36 cellular contexts compared by ENCODE assay signal in the genomic region with DNA sequence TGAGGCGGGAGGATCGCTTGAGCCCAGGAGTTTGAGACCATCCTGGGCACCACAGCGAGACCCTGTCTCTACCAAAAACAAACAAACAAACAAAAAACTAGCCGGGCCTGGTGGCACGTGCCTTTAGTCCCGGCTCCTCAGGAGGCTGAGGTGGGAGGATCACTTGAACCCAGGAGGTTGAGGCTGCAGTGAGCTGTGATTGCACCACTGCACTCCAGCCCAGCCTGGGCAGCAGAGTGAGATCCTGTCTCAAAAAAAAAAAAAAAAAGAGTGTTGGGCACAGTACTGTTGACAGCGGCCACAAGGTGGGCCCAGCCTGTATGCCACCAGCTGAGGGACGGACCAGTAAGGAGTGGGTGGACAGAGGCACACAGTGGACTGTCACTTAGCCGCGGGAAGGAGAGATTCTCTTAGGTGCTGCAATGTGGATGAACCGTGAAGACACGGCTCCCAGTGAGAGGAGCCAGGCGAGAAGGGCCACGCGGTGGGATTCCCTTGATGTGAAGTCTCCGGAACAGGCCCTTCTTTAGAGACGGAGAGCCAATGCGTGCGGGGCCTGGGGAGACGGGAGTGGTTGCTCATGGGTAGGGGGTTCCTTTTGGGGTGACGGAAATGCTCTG. TPM values are rescaled to one million over a fixed set of nuclear protein-coding genes. Genes with fewer than 3 reads are reported as not detected.
DNase-seq lines count a peak whose midpoint lies in the region; ATAC-seq, FAIRE-seq and TF ChIP-seq lines count a peak whose summit lies in the region.
"Had no signal": no experiment of that assay in that cellular context is flagged by ENCODE, and none has a peak within 500 bp of the region (broad histone marks: within the 10 kb centered on the region; RNA-seq: fewer than 3 reads in every experiment).

No MANE protein-coding gene starts in this region.

- POLR2A ChIA-PET in HepG2 (lab: Yijun Ruan, JAX): interaction anchor here (0.8 kb wide), 1 partner anchor 22 kb away, joined by 3 read pairs; no protein-coding TSS in a partner anchor

- peaks cover 28 to 60% of the 10 kb centered on the region in 2 experiments; a peak in 4 of 5 replicates for H3K36me3 ChIP-seq in HepG2 (replicated peaks in 1 of 2; ENCODE audit: control insufficient read depth in 1 of 2, insufficient read depth in 2 of 2, low read length in 2 of 2)
- H3K36me3 ChIP-seq in right lobe of liver: peaks cover 0 to 5% (median 0%) of the 10 kb centered on the region in 4 donors
- H3K36me3 ChIP-seq in RWPE2 (ENCODE audit: low read depth): no peaks in the 10 kb centered on the region
- peaks cover 19% of the 10 kb centered on the region for H3K36me3 ChIP-seq in endodermal cell (ENCODE audit: control insufficient read depth, insufficient read depth, low read length)
- H3K36me3 ChIP-seq in GM23248 (ENCODE audit: low read depth): no peaks in the 10 kb centered on the region
- H3K36me3 ChIP-seq: MG63 had no signal

- H3K27ac Mint-ChIP-seq in endodermal cell: peak overlapping the region; percentile 48
- peak overlapping the region; percentile 75 for H3K27ac Mint-ChIP-seq in stimulated activated naive B cell treated with anti-CD40 and anti-IgM and Interleukin-4, amounts not matched to agents 10 μg/mL and 1 μg/mL and 100 μg/mL, for 72 hours
- H3K27ac Mint-ChIP-seq in stimulated activated naive CD8-positive, alpha-beta T cell treated with anti-CD3 and anti-CD28 coated beads, Interleukin-15, amount 100 ng/mL, for 72 hours: peak overlapping the region in 1 of 2 donors; percentile 84
- H3K27ac Mint-ChIP-seq: activated CD4-positive, alpha-beta memory T cell treated with anti-CD3 and anti-CD28 coated beads, Interleukin-2, amount 10 ng/mL, durations not matched to agents 7 days and 5 days; activated naive CD8-positive, alpha-beta T cell treated with anti-CD3 and anti-CD28 coated beads, Interleukin-2, amount 10 ng/mL, durations not matched to agents 7 days and 5 days; memory B cell had no signal

- peaks cover 24% of the 10 kb centered on the region for H3K36me3 Mint-ChIP-seq in endodermal cell (ENCODE audit: low read depth)
- peaks cover 10 to 17% of the 10 kb centered on the region in 2 donors for H3K36me3 Mint-ChIP-seq in stimulated activated naive B cell treated with anti-CD40 and anti-IgM and Interleukin-4, amounts not matched to agents 10 μg/mL and 1 μg/mL and 100 μg/mL, for 72 hours
- H3K36me3 Mint-ChIP-seq: activated naive CD8-positive, alpha-beta T cell treated with anti-CD3 and anti-CD28 coated beads, Interleukin-2, amount 10 ng/mL, durations not matched to agents 7 days and 5 days had no signal

- H3K4me1 ChIP-seq in HepG2 (ENCODE audit: insufficient read depth, low read length): peaks cover 31% of the 10 kb centered on the region
- H3K4me1 ChIP-seq in right lobe of liver: peaks cover 0 to 21% (median 9%) of the 10 kb centered on the region in 4 donors
- H3K4me1 ChIP-seq in RWPE2 (ENCODE audit: insufficient read depth, poor library complexity, severe bottlenecking): peaks cover 12% of the 10 kb centered on the region
- H3K4me1 ChIP-seq in endodermal cell (ENCODE audit: control insufficient read depth, insufficient read depth, low read length): no peaks in the 10 kb centered on the region
- H3K4me1 ChIP-seq in GM23248 (ENCODE audit: insufficient read depth): 0 out of 2 replicates have a peak, but pooled peaks cover 3% of the 10 kb centered on the region

- H3K4me3 Mint-ChIP-seq in endodermal cell: no peak overlapping the region
- H3K4me3 Mint-ChIP-seq in stimulated activated naive B cell treated with anti-CD40 and anti-IgM and Interleukin-4, amounts not matched to agents 10 μg/mL and 1 μg/mL and 100 μg/mL, for 72 hours: no peak overlapping the region
- no peak overlapping the region for H3K4me3 Mint-ChIP-seq in stimulated activated naive CD8-positive, alpha-beta T cell treated with anti-CD3 and anti-CD28 coated beads, Interleukin-15, amount 100 ng/mL, for 72 hours
- H3K4me3 Mint-ChIP-seq: activated CD4-positive, alpha-beta memory T cell treated with anti-CD3 and anti-CD28 coated beads, Interleukin-2, amount 10 ng/mL, durations not matched to agents 7 days and 5 days; activated naive CD8-positive, alpha-beta T cell treated with anti-CD3 and anti-CD28 coated beads, Interleukin-2, amount 10 ng/mL, durations not matched to agents 7 days and 5 days; memory B cell had no signal

- TF ChIP-seq CTCF in HepG2 (CRISPR knock-in tag; IDR thresholded peaks at IDR 0.05): no peak
- TF ChIP-seq CTCF in right lobe of liver (IDR thresholded peaks at IDR 0.05): no peak
- no peak for TF ChIP-seq CTCF in RWPE2 (IDR thresholded peaks at IDR 0.05; ENCODE audit: poor library complexity, severe bottlenecking)
- no peak for TF ChIP-seq CTCF in endodermal cell (conservative IDR thresholded peaks at IDR 0.05)

- peaks cover 43% of the 10 kb centered on the region for H3K79me2 ChIP-seq in HepG2 (ENCODE audit: insufficient read depth, low read length)
- peaks cover 83% of the 10 kb centered on the region for H3K79me2 ChIP-seq in GM23248 (ENCODE audit: insufficient read depth)

- DNase-seq in HepG2 (ENCODE audit: low spot score) (no peak), right lobe of liver (no peak), RWPE2 (ENCODE audit: low spot score) (no peak), endodermal cell (no peak), GM23248 (no peak)
- DNase-seq in stimulated activated naive B cell treated with anti-CD40 and anti-IgM and Interleukin-4, amounts not matched to agents 10 μg/mL and 1 μg/mL and 100 μg/mL, for 72 hours: no peak
- DNase-seq in activated T-cell treated with anti-CD3 and anti-CD28 coated beads, Interleukin-2, amount 50 U/mL, for 1 hour: no peak
- no peak for DNase-seq in stimulated activated naive CD8-positive, alpha-beta T cell treated with anti-CD3 and anti-CD28 coated beads, Interleukin-15, amount 100 ng/mL, for 72 hours
- DNase-seq: activated CD4-positive, alpha-beta memory T cell treated with anti-CD3 and anti-CD28 coated beads, Interleukin-2, amount 10 ng/mL, durations not matched to agents 7 days and 5 days; activated CD4-positive, alpha-beta T cell treated with anti-CD3 and anti-CD28 coated beads for 1 hour; activated CD8-positive, alpha-beta memory T cell treated with anti-CD3 and anti-CD28 coated beads, Interleukin-2, amount 50 U/mL, for 48 hours; activated naive CD8-positive, alpha-beta T cell treated with anti-CD3 and anti-CD28 coated beads, Interleukin-2, amount 10 ng/mL, durations not matched to agents 7 days and 5 days; AML-193; DMS79; head of caudate nucleus; islet precursor cell; left lung; MG63; NCI-H1105; NCI-H1930; NCI-H526; NK-92 treated with Interleukin-12 subunit alpha and Interleukin-12 subunit beta, amount 100 ng/mL, for 24 hours; posterior cingulate gyrus; right cardiac atrium; SHP77; stimulated activated CD4-positive, alpha-beta T cell treated with anti-CD3 and anti-CD28 coated beads, Interleukin-1b, Interleukin-23, amount 100 ng/mL, for 48 hours had no signal

- H3K9me3 Mint-ChIP-seq in endodermal cell: no peaks in the 10 kb centered on the region
- no peaks in the 10 kb centered on the region for H3K9me3 Mint-ChIP-seq in stimulated activated naive B cell treated with anti-CD40 and anti-IgM and Interleukin-4, amounts not matched to agents 10 μg/mL and 1 μg/mL and 100 μg/mL, for 72 hours
- H3K9me3 Mint-ChIP-seq in stimulated activated naive CD8-positive, alpha-beta T cell treated with anti-CD3 and anti-CD28 coated beads, Interleukin-15, amount 100 ng/mL, for 72 hours: no peaks in the 10 kb centered on the region
- H3K9me3 Mint-ChIP-seq: activated CD4-positive, alpha-beta memory T cell treated with anti-CD3 and anti-CD28 coated beads, Interleukin-2, amount 10 ng/mL, durations not matched to agents 7 days and 5 days; activated naive CD8-positive, alpha-beta T cell treated with anti-CD3 and anti-CD28 coated beads, Interleukin-2, amount 10 ng/mL, durations not matched to agents 7 days and 5 days; memory B cell had no signal

- TF ChIP-seq RAD21 in HepG2 (CRISPR knock-in tag; IDR thresholded peaks at IDR 0.05): no peak

- H3K4me2 ChIP-seq in HepG2 (ENCODE audit: low read depth, low read length) (no peak overlapping the region), GM23248 (ENCODE audit: unreplicated experiment) (no peak overlapping the region)
- H3K4me2 ChIP-seq: A549, KMS-11 had no signal

- intact Hi-C loops in HepG2 (cut with micrococcal nuclease; ENCODE audit: unreplicated experiment) (no loop called here), right lobe of liver (cut with DNase I) (no loop called here)

- H3K27me3 Mint-ChIP-seq in endodermal cell (ENCODE audit: insufficient read depth): no peaks in the 10 kb centered on the region
- H3K27me3 Mint-ChIP-seq in stimulated activated naive B cell treated with anti-CD40 and anti-IgM and Interleukin-4, amounts not matched to agents 10 μg/mL and 1 μg/mL and 100 μg/mL, for 72 hours: no peaks in the 10 kb centered on the region
- no peaks in the 10 kb centered on the region for H3K27me3 Mint-ChIP-seq in stimulated activated naive CD8-positive, alpha-beta T cell treated with anti-CD3 and anti-CD28 coated beads, Interleukin-15, amount 100 ng/mL, for 72 hours
- H3K27me3 Mint-ChIP-seq: activated CD4-positive, alpha-beta memory T cell treated with anti-CD3 and anti-CD28 coated beads, Interleukin-2, amount 10 ng/mL, durations not matched to agents 7 days and 5 days; activated naive CD8-positive, alpha-beta T cell treated with anti-CD3 and anti-CD28 coated beads, Interleukin-2, amount 10 ng/mL, durations not matched to agents 7 days and 5 days; memory B cell had no signal

- no peaks in the 10 kb centered on the region for H3K9me2 ChIP-seq in GM23248 (ENCODE audit: insufficient read depth)

- H2AFZ ChIP-seq in HepG2 (ENCODE audit: low read length): no peak overlapping the region
- no peak overlapping the region for H2AFZ ChIP-seq in GM23248

- FAIRE-seq in HepG2 (lab: Jason Lieb, UNC): no peak
- FAIRE-seq: A549, G401.6 had no signal

- BruUV-seq in HepG2 (replicated peaks; lab: Mats Ljungman, UMichigan): no TSS peak

- in situ Hi-C loops in HepG2 (cut with HindIII; ENCODE audit: extremely low pct_ligation_motif_present, low pct_unique_long_range_greater_than_20kb): no loop called here
- in situ Hi-C loops in GM23248 (cut with MboI): no loop called here

- peaks cover 5% of the 10 kb centered on the region for H3K4me1 Mint-ChIP-seq in endodermal cell
- H3K4me1 Mint-ChIP-seq in stimulated activated naive B cell treated with anti-CD40 and anti-IgM and Interleukin-4, amounts not matched to agents 10 μg/mL and 1 μg/mL and 100 μg/mL, for 72 hours: peaks cover 15 to 17% of the 10 kb centered on the region in 2 donors
- peaks cover 34% of the 10 kb centered on the region for H3K4me1 Mint-ChIP-seq in stimulated activated naive CD8-positive, alpha-beta T cell treated with anti-CD3 and anti-CD28 coated beads, Interleukin-15, amount 100 ng/mL, for 72 hours

- H3K4me3 ChIP-seq in HepG2 (replicated peaks in 1 of 3; ENCODE audit: insufficient read depth in 1 of 3, low read depth in 2 of 3, low read length in 3 of 3) (no peak overlapping the region), right lobe of liver (no peak overlapping the region), RWPE2 (ENCODE audit: severe bottlenecking) (no peak overlapping the region), endodermal cell (ENCODE audit: low read length) (no peak overlapping the region), GM23248 (no peak overlapping the region)
- H3K4me3 ChIP-seq: A549, ascending aorta, cardiac muscle cell, coronary artery, left lung, MG63, stomach had no signal

- H4K20me1 ChIP-seq in HepG2 (ENCODE audit: insufficient read depth, low read length): peaks cover 89% of the 10 kb centered on the region
- H4K20me1 ChIP-seq in GM23248 (ENCODE audit: insufficient read depth): 0 out of 2 replicates have a peak, but pooled peaks cover 3% of the 10 kb centered on the region

- CTCF ChIA-PET in HepG2 (lab: Yijun Ruan, JAX; ENCODE audit: low intra/inter-chr PET ratio, low total read pairs): no interaction called here

- TF ChIP-seq EP300 in HepG2 (IDR thresholded peaks at IDR 0.05; ENCODE audit: low read depth in 2 of 2, low read length in 2 of 2) (no peak), HepG2 (CRISPR knock-in tag; IDR thresholded peaks at IDR 0.05; ENCODE audit: borderline replicate concordance) (no peak)

- no peak for TF ChIP-seq POLR2A in HepG2 (IDR thresholded peaks at IDR 0.05; ENCODE audit: insufficient read depth in 1 of 2, low read depth in 2 of 2, low read length in 2 of 2)
- TF ChIP-seq POLR2A in right lobe of liver (IDR thresholded peaks at IDR 0.05): no peak

- WGBS in HepG2 (ENCODE audit: low lambda C conversion rate): 93% methylated on average over 21 of the region's 21 CpGs
- 91% methylated on average over 13 of the region's 21 CpGs for WGBS in right lobe of liver (ENCODE audit: insufficient coverage, low coverage, low lambda C conversion rate, missing lambda C conversion rate)
- WGBS in endodermal cell (ENCODE audit: insufficient coverage in 1 of 2, insufficient read length in 1 of 2), 2 experiments: 95 to 97% methylated on average over 17 to 21 of the region's 21 CpGs
- WGBS in GM23248 (ENCODE audit: low coverage in 1 of 2, low lambda C conversion rate in 2 of 2, missing lambda C conversion rate in 2 of 2), 2 experiments: 99% methylated on average over 21 of the region's 21 CpGs

- H3K27ac ChIP-seq in HepG2 (ENCODE audit: extremely low read length, insufficient read depth, low read length) (no peak overlapping the region), right lobe of liver (no peak overlapping the region), RWPE2 (ENCODE audit: poor library complexity, severe bottlenecking) (peak overlapping the region; percentile 23), endodermal cell (ENCODE audit: low read depth, low read length) (no peak overlapping the region), GM23248 (no peak overlapping the region)
- H3K27ac ChIP-seq: A549, ascending aorta, cardiac muscle cell, coronary artery, HL-60, KMS-11, left lung, neutrophil had no signal

- ATAC-seq in HepG2 (no peak), right lobe of liver (no peak), RWPE2 (ENCODE audit: low read depth) (no peak)
- ATAC-seq in stimulated activated naive B cell treated with anti-CD40 and anti-IgM and Interleukin-4, amounts not matched to agents 10 μg/mL and 1 μg/mL and 100 μg/mL, for 72 hours (replicated peaks): no peak
- ATAC-seq in stimulated activated naive CD8-positive, alpha-beta T cell treated with anti-CD3 and anti-CD28 coated beads, Interleukin-15, amount 100 ng/mL, for 72 hours: no peak
- ATAC-seq: A549 had no signal

- H3K9ac ChIP-seq in HepG2 (ENCODE audit: insufficient read depth, low read depth, low read length) (no peak overlapping the region), endodermal cell (ENCODE audit: extremely low read depth, low read length, poor library complexity, severe bottlenecking) (no peak overlapping the region), GM23248 (no peak overlapping the region)
- H3K9ac ChIP-seq: KMS-11 had no signal

- no peaks in the 10 kb centered on the region for H3F3A ChIP-seq in GM23248 (ENCODE audit: insufficient read depth)

- H3K9me3 ChIP-seq in HepG2 (ENCODE audit: low read length) (no peaks in the 10 kb centered on the region), right lobe of liver (no peaks in the 10 kb centered on the region), RWPE2 (ENCODE audit: severe bottlenecking) (no peaks in the 10 kb centered on the region), endodermal cell (ENCODE audit: control insufficient read depth, low read length) (no peaks in the 10 kb centered on the region), GM23248 (ENCODE audit: low read depth) (no peaks in the 10 kb centered on the region)
- H3K9me3 ChIP-seq: A549, ascending aorta, left lung, MG63, neutrophil, stomach had no signal

- no peaks in the 10 kb centered on the region for H3K27me3 ChIP-seq in HepG2 (ENCODE audit: control insufficient read depth in 1 of 2, insufficient read depth in 2 of 2, low read length in 2 of 2)
- no peaks in the 10 kb centered on the region for H3K27me3 ChIP-seq in right lobe of liver
- no peaks in the 10 kb centered on the region for H3K27me3 ChIP-seq in RWPE2 (ENCODE audit: insufficient read depth, poor library complexity, severe bottlenecking)
- no peaks in the 10 kb centered on the region for H3K27me3 ChIP-seq in endodermal cell (ENCODE audit: control insufficient read depth, insufficient read depth, low read length, poor library complexity, severe bottlenecking)
- H3K27me3 ChIP-seq in GM23248 (replicated peaks; ENCODE audit: insufficient read depth): no peaks in the 10 kb centered on the region
- H3K27me3 ChIP-seq: ascending aorta, cardiac muscle cell, left lung, MG63, neutrophil, stomach had no signal

RNA-seq across cellular contexts. Expression of gene GSE1, which starts 31.1 kb away (rescaled TPM):
- total RNA-seq in HepG2 (2016; rRNA removed; fragmentation: Illumina TruSeq; extraction: Trizol) (16.1 and 19.5 TPM in 2 replicates), right lobe of liver (10 to 100 TPM; 30.0 to 48.0 (median 38.8) TPM), endodermal cell (100 to 1,000 TPM; 108 to 128 TPM)
- total RNA-seq in HepG2 (2016; cell fraction: cytosol; rRNA removed; fragmentation: Illumina TruSeq; extraction: Trizol; ENCODE audit: low read depth): 13.0 and 16.7 TPM in 2 replicates
- total RNA-seq in HepG2 (2016; cell fraction: insoluble cytoplasmic fraction; rRNA removed; fragmentation: Illumina TruSeq; extraction: Trizol): 15.4 and 17.4 TPM in 2 replicates
- total RNA-seq in HepG2 (2016; cell fraction: membrane; rRNA removed; fragmentation: Illumina TruSeq; extraction: Trizol): 18.2 and 21.4 TPM in 2 replicates
- total RNA-seq in HepG2 (2016; cell fraction: nucleus; rRNA removed; fragmentation: Illumina TruSeq; extraction: Trizol): 31.6 and 33.0 TPM in 2 replicates
- polyA plus RNA-seq in HepG2 (2011; rRNA removed) (31.2 and 37.7 TPM in 2 replicates), GM23248 (2016; fragmentation: Nextera tagmentation; extraction: Ambion mirVana) (10.6 and 11.6 TPM in 2 replicates)
- polyA plus RNA-seq in HepG2 (2011; cell fraction: cytosol; rRNA removed): 20.9 and 26.7 TPM in 2 replicates
- polyA plus RNA-seq in HepG2 (2011; cell fraction: nucleus; rRNA removed): 132 and 135 TPM in 2 replicates
- 43.5 and 43.7 TPM in 2 replicates for polyA plus RNA-seq in HepG2 (2012)
- 1.4 and 1.7 TPM in 2 replicates for polyA plus RNA-seq in HepG2 (2016; cell fraction: cytosol; fragmentation: Illumina TruSeq; extraction: Trizol; ENCODE audit: low read depth)
- polyA plus RNA-seq in HepG2 (2016; cell fraction: insoluble cytoplasmic fraction; fragmentation: Illumina TruSeq; extraction: Trizol; ENCODE audit: low read depth): 22.8 and 30.2 TPM in 2 replicates
- polyA plus RNA-seq in HepG2 (2016; cell fraction: membrane; fragmentation: Illumina TruSeq; extraction: Trizol; ENCODE audit: low read depth): 4.4 and 5.4 TPM in 2 replicates
- 70.9 and 78.3 TPM in 2 replicates for polyA plus RNA-seq in HepG2 (2016; cell fraction: nucleus; fragmentation: Illumina TruSeq; extraction: Trizol; ENCODE audit: insufficient read depth, low read depth)
- 24.8 and 50.4 TPM in 2 replicates for polyA minus RNA-seq in HepG2 (2011; rRNA and poly(A)+ RNA removed; ENCODE audit: low replicate concordance)
- polyA minus RNA-seq in HepG2 (2011; cell fraction: cytosol; rRNA and poly(A)+ RNA removed): 36.3 and 45.8 TPM in 2 replicates
- 83.8 and 96.8 TPM in 2 replicates for polyA minus RNA-seq in HepG2 (2011; cell fraction: nucleus; rRNA and poly(A)+ RNA removed)
- polyA plus RNA-seq in endodermal cell (2013, experiment 1 of 2): 55.0 TPM
- polyA plus RNA-seq in endodermal cell (2013, experiment 2 of 2): 54.2 TPM
- total RNA-seq in GM23248 (2014; rRNA removed; shearing (Covaris generic)): 35.1 and 46.3 TPM in 2 replicates

RNA-seq across cellular contexts. Expression of gene GINS2, which starts 44.6 kb away (rescaled TPM):
- total RNA-seq in HepG2 (2016; rRNA removed; fragmentation: Illumina TruSeq; extraction: Trizol) (48.3 and 61.7 TPM in 2 replicates), right lobe of liver (1 to 10 TPM in 4 of 6 experiments, under 1 TPM in 2; 0.49 to 4.7 (median 1.3) TPM), endodermal cell (10 to 100 TPM; 32.8 to 42.3 TPM)
- 23.8 and 27.0 TPM in 2 replicates for total RNA-seq in HepG2 (2016; cell fraction: cytosol; rRNA removed; fragmentation: Illumina TruSeq; extraction: Trizol; ENCODE audit: low read depth)
- 48.0 and 66.5 TPM in 2 replicates for total RNA-seq in HepG2 (2016; cell fraction: insoluble cytoplasmic fraction; rRNA removed; fragmentation: Illumina TruSeq; extraction: Trizol)
- 37.7 and 42.3 TPM in 2 replicates for total RNA-seq in HepG2 (2016; cell fraction: membrane; rRNA removed; fragmentation: Illumina TruSeq; extraction: Trizol)
- 23.1 and 24.3 TPM in 2 replicates for total RNA-seq in HepG2 (2016; cell fraction: nucleus; rRNA removed; fragmentation: Illumina TruSeq; extraction: Trizol)
- polyA plus RNA-seq in HepG2 (2011; rRNA removed) (7.7 and 10.6 TPM in 2 replicates), GM23248 (2016; fragmentation: Nextera tagmentation; extraction: Ambion mirVana) (6.5 and 8.9 TPM in 2 replicates)
- polyA plus RNA-seq in HepG2 (2011; cell fraction: cytosol; rRNA removed): 8.9 and 11.0 TPM in 2 replicates
- polyA plus RNA-seq in HepG2 (2011; cell fraction: nucleus; rRNA removed): 3.9 and 4.5 TPM in 2 replicates
- 5.7 and 16.9 TPM in 2 replicates for polyA plus RNA-seq in HepG2 (2012)
- polyA plus RNA-seq in HepG2 (2016; cell fraction: cytosol; fragmentation: Illumina TruSeq; extraction: Trizol; ENCODE audit: low read depth): 28.1 and 34.5 TPM in 2 replicates
- 76.0 and 95.5 TPM in 2 replicates for polyA plus RNA-seq in HepG2 (2016; cell fraction: insoluble cytoplasmic fraction; fragmentation: Illumina TruSeq; extraction: Trizol; ENCODE audit: low read depth)
- 36.4 and 39.0 TPM in 2 replicates for polyA plus RNA-seq in HepG2 (2016; cell fraction: membrane; fragmentation: Illumina TruSeq; extraction: Trizol; ENCODE audit: low read depth)
- 38.9 and 39.5 TPM in 2 replicates for polyA plus RNA-seq in HepG2 (2016; cell fraction: nucleus; fragmentation: Illumina TruSeq; extraction: Trizol; ENCODE audit: insufficient read depth, low read depth)
- 7.2 and 33.6 TPM in 2 replicates for polyA minus RNA-seq in HepG2 (2011; rRNA and poly(A)+ RNA removed; ENCODE audit: low replicate concordance)
- polyA minus RNA-seq in HepG2 (2011; cell fraction: cytosol; rRNA and poly(A)+ RNA removed): 3.9 and 4.1 TPM in 2 replicates
- 4.7 and 6.2 TPM in 2 replicates for polyA minus RNA-seq in HepG2 (2011; cell fraction: nucleus; rRNA and poly(A)+ RNA removed)
- polyA plus RNA-seq in endodermal cell (2013, experiment 1 of 2): 31.2 TPM
- polyA plus RNA-seq in endodermal cell (2013, experiment 2 of 2): 30.9 TPM
- 3.8 and 9.9 TPM in 2 replicates for total RNA-seq in GM23248 (2014; rRNA removed; shearing (Covaris generic))
- total RNA-seq: ascending aorta had no signal
